9 cellular contexts compared by ENCODE assay signal in the genomic region with DNA sequence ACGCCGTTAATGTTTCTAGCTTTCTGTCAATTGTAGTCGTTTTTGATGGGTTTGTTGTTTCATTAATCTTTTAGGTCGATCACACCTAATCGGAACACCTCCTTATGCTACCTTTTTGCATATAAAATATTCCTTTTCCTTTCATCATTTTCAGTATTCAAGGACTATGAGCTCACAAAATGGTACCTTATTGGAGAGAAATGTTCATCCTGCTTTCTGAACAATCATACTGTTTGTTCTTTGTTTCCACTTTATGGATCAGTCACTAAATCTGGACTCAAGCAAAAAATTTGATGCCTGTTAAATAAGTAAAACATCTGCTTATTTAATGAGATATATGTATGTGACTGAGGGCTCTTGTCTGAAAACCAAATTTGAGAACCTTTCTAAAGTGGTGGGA. TPM values are rescaled to one million over a fixed set of nuclear protein-coding genes. Genes with fewer than 3 reads are reported as not detected.
DNase-seq lines count a peak whose midpoint lies in the region; ATAC-seq and TF ChIP-seq lines count a peak whose summit lies in the region.
"Had no signal": no experiment of that assay in that cellular context is flagged by ENCODE, and none has a peak within 500 bp of the region (broad histone marks: within the 10 kb centered on the region; RNA-seq: fewer than 3 reads in every experiment).

No MANE protein-coding gene starts in this region.

- H3K36me3 Mint-ChIP-seq in activated CD4-positive, alpha-beta T cell treated with anti-CD3 and anti-CD28 coated beads, Interleukin-2, amount 10 ng/mL, durations not matched to agents 7 days and 5 days (ENCODE audit: low read depth), result peaks cover 72% of the 10 kb centered on the region

- H3K4me1 Mint-ChIP-seq in activated CD4-positive, alpha-beta T cell treated with anti-CD3 and anti-CD28 coated beads, Interleukin-2, amount 10 ng/mL, durations not matched to agents 7 days and 5 days, result peaks cover 31% of the 10 kb centered on the region

- H3K9me3 Mint-ChIP-seq in activated CD4-positive, alpha-beta T cell treated with anti-CD3 and anti-CD28 coated beads, Interleukin-2, amount 10 ng/mL, durations not matched to agents 7 days and 5 days, result peaks cover 38% of the 10 kb centered on the region

- peaks cover 53% of the 10 kb centered on the region for H3K36me3 ChIP-seq in SJCRH30
- H3K36me3 ChIP-seq: Peyer's patch had no signal

- H3K4me3 ChIP-seq in SJCRH30 (peak overlapping the region; percentile 81), epithelial cell of proximal tubule (ENCODE audit: low read depth, low read length) (peak overlapping the region; percentile 94), retinal pigment epithelial cell (ENCODE audit: low read length) (peak overlapping the region; percentile 96)

- no peaks in the 10 kb centered on the region for H3K4me1 ChIP-seq in SJCRH30

- TF ChIP-seq CTCF in epithelial cell of proximal tubule (conservative IDR thresholded peaks at IDR 0.05; ENCODE audit: low read depth, low read length), result no peak
- no peak for TF ChIP-seq CTCF in retinal pigment epithelial cell (conservative IDR thresholded peaks at IDR 0.05; ENCODE audit: low read depth, low read length)

- no peak for DNase-seq in activated CD4-positive, alpha-beta T cell treated with anti-CD3 and anti-CD28 coated beads, Interleukin-2, amount 10 ng/mL, durations not matched to agents 7 days and 5 days
- DNase-seq in activated CD4-positive, alpha-beta T cell treated with anti-CD3 and anti-CD28 coated beads, Interleukin-2, amount 50 U/mL, for 1 hour, result no peak
- peak in 1 of 2 experiments; percentile 6 for DNase-seq in SJCRH30
- DNase-seq in epithelial cell of proximal tubule (ENCODE audit: low read depth), result no peak
- DNase-seq in retinal pigment epithelial cell (ENCODE audit: low read depth), result no peak
- no peak for DNase-seq in NCI-H446 (lab: John Stamatoyannopoulos, UW)
- DNase-seq in amniotic stem cell (lab: John Stamatoyannopoulos, UW), result no peak
- DNase-seq: Peyer's patch had no signal

- H3K27ac Mint-ChIP-seq in activated CD4-positive, alpha-beta T cell treated with anti-CD3 and anti-CD28 coated beads, Interleukin-2, amount 10 ng/mL, durations not matched to agents 7 days and 5 days, result peak overlapping the region; percentile 91

- ATAC-seq in GM19467 (IDR thresholded peaks at IDR 0.05; ENCODE audit: unreplicated experiment), result no peak

- H3K27me3 ChIP-seq in SJCRH30, result no peaks in the 10 kb centered on the region
- H3K27me3 ChIP-seq: Peyer's patch had no signal

- peak overlapping the region; percentile 85 for H3K4me3 Mint-ChIP-seq in activated CD4-positive, alpha-beta T cell treated with anti-CD3 and anti-CD28 coated beads, Interleukin-2, amount 10 ng/mL, durations not matched to agents 7 days and 5 days

- H3K27ac ChIP-seq in SJCRH30, result peak overlapping the region; percentile 89

- POLR2A ChIA-PET in activated CD4-positive, alpha-beta T cell treated with anti-CD3 and anti-CD28 coated beads, Interleukin-2, amount 10 ng/mL, durations not matched to agents 7 days and 5 days (lab: Charles Lee), result no interaction called here

- H3K27me3 Mint-ChIP-seq in activated CD4-positive, alpha-beta T cell treated with anti-CD3 and anti-CD28 coated beads, Interleukin-2, amount 10 ng/mL, durations not matched to agents 7 days and 5 days, result no peaks in the 10 kb centered on the region

- CTCF ChIA-PET in activated CD4-positive, alpha-beta T cell treated with anti-CD3 and anti-CD28 coated beads, Interleukin-2, amount 10 ng/mL, durations not matched to agents 7 days and 5 days (lab: Charles Lee), result interaction anchor here (0.7 to 2.4 kb wide), 2 partner anchors 45 to 132 kb away, joined by 5 to 6 read pairs; no protein-coding TSS in a partner anchor

- peaks cover 30% of the 10 kb centered on the region for H3K9me3 ChIP-seq in SJCRH30 (replicated peaks)
- H3K9me3 ChIP-seq: Peyer's patch had no signal

RNA-seq across cellular contexts. Expression of a gene that starts 1.1 kb away (rescaled TPM):
- 10 to 100 TPM; 58.8 to 73.5 TPM for total RNA-seq in activated CD4-positive, alpha-beta T cell treated with anti-CD3 and anti-CD28 coated beads, Interleukin-2, amount 10 ng/mL, durations not matched to agents 7 days and 5 days
- total RNA-seq in SJCRH30 (2014; rRNA removed; shearing (Covaris generic)), result 41.9 and 46.9 TPM in 2 replicates
- total RNA-seq in epithelial cell of proximal tubule, result 11.8 and 16.6 TPM in 2 replicates

RNA-seq across cellular contexts. Expression of a gene that starts 1.3 kb away (rescaled TPM):
- total RNA-seq in activated CD4-positive, alpha-beta T cell treated with anti-CD3 and anti-CD28 coated beads, Interleukin-2, amount 10 ng/mL, durations not matched to agents 7 days and 5 days, result 10 to 100 TPM; 35.0 to 56.6 TPM
- total RNA-seq in SJCRH30 (2014; rRNA removed; shearing (Covaris generic)), result 28.5 and 30.8 TPM in 2 replicates
- total RNA-seq in epithelial cell of proximal tubule, result 17.0 and 17.2 TPM in 2 replicates

RNA-seq across cellular contexts. Expression of a gene that starts 33.3 kb away (rescaled TPM):
- 1 to 10 TPM; 1.5 to 3.6 TPM for total RNA-seq in activated CD4-positive, alpha-beta T cell treated with anti-CD3 and anti-CD28 coated beads, Interleukin-2, amount 10 ng/mL, durations not matched to agents 7 days and 5 days
- 0.76 and 1.8 TPM in 2 replicates for total RNA-seq in SJCRH30 (2014; rRNA removed; shearing (Covaris generic))
- 1.7 and 2.4 TPM in 2 replicates for total RNA-seq in epithelial cell of proximal tubule

RNA-seq across cellular contexts. Expression of a gene that starts 50.2 kb away (rescaled TPM):
- total RNA-seq in activated CD4-positive, alpha-beta T cell treated with anti-CD3 and anti-CD28 coated beads, Interleukin-2, amount 10 ng/mL, durations not matched to agents 7 days and 5 days, result 1 to 10 TPM; 1.4 to 1.7 TPM
- total RNA-seq in SJCRH30 (2014; rRNA removed; shearing (Covaris generic)), result 1.0 and 1.2 TPM in 2 replicates
- 2.2 and 4.7 TPM in 2 replicates for total RNA-seq in epithelial cell of proximal tubule
